ENCODE assay signal across 13 cellular contexts in genomic region chr1:41803656-41804055, GRCh38.
A peak's percentile ranks its signal among the peaks of the same experiment; 100 is the strongest.
DNase-seq lines count a peak whose midpoint lies in the region; ATAC-seq and TF ChIP-seq lines count a peak whose summit lies in the region.
"Had no signal": no experiment of that assay in that cellular context is flagged by ENCODE, and none has a peak within 500 bp of the region (broad histone marks: within the 10 kb centered on the region; RNA-seq: fewer than 3 reads in every experiment).

No MANE protein-coding gene starts in this region.

- peaks cover 18% of the 10 kb centered on the region for H3K36me3 Mint-ChIP-seq in activated CD4-positive, alpha-beta T cell treated with anti-CD3 and anti-CD28 coated beads, Interleukin-2, amount 10 ng/mL, durations not matched to agents 24 days and 14 days (ENCODE audit: low read depth)
- no peaks in the 10 kb centered on the region for H3K36me3 Mint-ChIP-seq in Caco-2 (ENCODE audit: insufficient read depth, unreplicated experiment)

- no peaks in the 10 kb centered on the region for H3K79me2 ChIP-seq in SU-DHL-6 (ENCODE audit: insufficient read depth, low read length)

- no peaks in the 10 kb centered on the region for H3K27me3 Mint-ChIP-seq in activated CD4-positive, alpha-beta T cell treated with anti-CD3 and anti-CD28 coated beads, Interleukin-2, amount 10 ng/mL, durations not matched to agents 24 days and 14 days
- peaks cover 8% of the 10 kb centered on the region for H3K27me3 Mint-ChIP-seq in Caco-2 (ENCODE audit: insufficient read depth, unreplicated experiment)

- no peaks in the 10 kb centered on the region for H4K20me1 ChIP-seq in SU-DHL-6 (ENCODE audit: low read depth, low read length)

- peaks cover 86% of the 10 kb centered on the region for H3K4me1 Mint-ChIP-seq in activated CD4-positive, alpha-beta T cell treated with anti-CD3 and anti-CD28 coated beads, Interleukin-2, amount 10 ng/mL, durations not matched to agents 24 days and 14 days
- H3K4me1 Mint-ChIP-seq in Caco-2 (ENCODE audit: low read depth, unreplicated experiment), result no peaks in the 10 kb centered on the region

- peak overlapping the region; percentile 77 for H3K27ac Mint-ChIP-seq in activated CD4-positive, alpha-beta T cell treated with anti-CD3 and anti-CD28 coated beads, Interleukin-2, amount 10 ng/mL, durations not matched to agents 24 days and 14 days
- no peak overlapping the region for H3K27ac Mint-ChIP-seq in Caco-2 (ENCODE audit: unreplicated experiment)

- no peaks in the 10 kb centered on the region for H3K9me3 Mint-ChIP-seq in activated CD4-positive, alpha-beta T cell treated with anti-CD3 and anti-CD28 coated beads, Interleukin-2, amount 10 ng/mL, durations not matched to agents 24 days and 14 days
- no peaks in the 10 kb centered on the region for H3K9me3 Mint-ChIP-seq in Caco-2 (ENCODE audit: unreplicated experiment)

- H3K27me3 ChIP-seq in SU-DHL-6 (ENCODE audit: low read length), result no peaks in the 10 kb centered on the region
- no peaks in the 10 kb centered on the region for H3K27me3 ChIP-seq in subcutaneous abdominal adipose tissue (ENCODE audit: control insufficient read depth in 5 of 5, insufficient read depth in 4 of 5, low read length in 5 of 5)
- H3K27me3 ChIP-seq in Caco-2 (replicated peaks; ENCODE audit: control insufficient read depth, insufficient read depth, low read length), result no peaks in the 10 kb centered on the region
- H3K27me3 ChIP-seq: stomach had no signal

- H3F3A ChIP-seq in SU-DHL-6 (ENCODE audit: insufficient read depth), result peaks cover 46% of the 10 kb centered on the region

- H3K9me3 ChIP-seq in SU-DHL-6 (ENCODE audit: insufficient read depth, low read length), result no peaks in the 10 kb centered on the region
- H3K9me3 ChIP-seq in subcutaneous abdominal adipose tissue (ENCODE audit: control insufficient read depth in 5 of 5, low read length in 5 of 5), result no peaks in the 10 kb centered on the region
- H3K9me3 ChIP-seq in Caco-2, result no peaks in the 10 kb centered on the region
- H3K9me3 ChIP-seq: stomach had no signal

- no peaks in the 10 kb centered on the region for H3K9me2 ChIP-seq in SU-DHL-6 (replicated peaks; ENCODE audit: insufficient read depth, low read length)

- CTCF ChIA-PET in Caco-2 (lab: Charles Lee), result no interaction called here

- H3K4me3 ChIP-seq in SU-DHL-6 (ENCODE audit: insufficient read depth, low read length, poor library complexity, severe bottlenecking), result peak overlapping the region; percentile 32
- no peak overlapping the region for H3K4me3 ChIP-seq in epithelial cell of esophagus (ENCODE audit: low read length)
- no peak overlapping the region for H3K4me3 ChIP-seq in subcutaneous abdominal adipose tissue (ENCODE audit: low read depth in 1 of 5, low read length in 5 of 5)
- no peak overlapping the region for H3K4me3 ChIP-seq in Caco-2 (ENCODE audit: low read depth, low read length)
- H3K4me3 ChIP-seq: stomach had no signal

- H3K4me3 Mint-ChIP-seq in activated CD4-positive, alpha-beta T cell treated with anti-CD3 and anti-CD28 coated beads, Interleukin-2, amount 10 ng/mL, durations not matched to agents 24 days and 14 days, result peak overlapping the region; percentile 38
- no peak overlapping the region for H3K4me3 Mint-ChIP-seq in Caco-2 (ENCODE audit: unreplicated experiment)

- POLR2A ChIA-PET in Caco-2 (lab: Charles Lee), result no interaction called here

- H3K9ac ChIP-seq in SU-DHL-6 (ENCODE audit: low read length) (peak overlapping the region; percentile 71), subcutaneous abdominal adipose tissue (ENCODE audit: low read length in 5 of 5) (peak overlapping the region in 2 of 5 donors; percentile 5 to 16)

- no peak overlapping the region for H2AFZ ChIP-seq in SU-DHL-6 (ENCODE audit: low read depth, low read length, severe bottlenecking)

- H3K4me1 ChIP-seq in subcutaneous abdominal adipose tissue (ENCODE audit: control insufficient read depth in 5 of 5, insufficient read depth in 5 of 5, low read length in 5 of 5) (peaks cover 4 to 36% (median 20%) of the 10 kb centered on the region in 5 donors), Caco-2 (no peaks in the 10 kb centered on the region)

- peak overlapping the region; percentile 99 for H3K27ac ChIP-seq in SU-DHL-6 (ENCODE audit: low read depth, low read length)
- H3K27ac ChIP-seq in subcutaneous abdominal adipose tissue (ENCODE audit: low read depth, low read length), result peak overlapping the region; percentile 54

- no peak for ATAC-seq in sciatic nerve

- H3K36me3 ChIP-seq in SU-DHL-6 (ENCODE audit: low read length) (no peaks in the 10 kb centered on the region), subcutaneous abdominal adipose tissue (ENCODE audit: control insufficient read depth in 5 of 5, insufficient read depth in 5 of 5, low read length in 5 of 5) (no peaks in the 10 kb centered on the region), Caco-2 (ENCODE audit: control insufficient read depth, insufficient read depth, low read length) (no peaks in the 10 kb centered on the region)
- H3K36me3 ChIP-seq: stomach had no signal

- no peak for DNase-seq in activated CD4-positive, alpha-beta T cell treated with anti-CD3 and anti-CD28 coated beads, Interleukin-2, amount 10 ng/mL, durations not matched to agents 24 days and 14 days
- no peak for DNase-seq in activated CD4-positive, alpha-beta T cell treated with anti-CD3 and anti-CD28 coated beads for 48 hours
- peak; percentile 70 for DNase-seq in epithelial cell of esophagus (ENCODE audit: low read depth)
- DNase-seq in HK-2 (ENCODE audit: unreplicated experiment), result no peak
- DNase-seq in Caco-2, result no peak
- DNase-seq in sciatic nerve (ENCODE audit: low spot score), result no peak
- DNase-seq: DMS53, kidney glomerular epithelial cell, NCI-H1436, stomach, T1000 had no signal

- intact Hi-C loops in activated CD4-positive, alpha-beta T cell treated with anti-CD3 and anti-CD28 coated beads, Interleukin-2, amount 10 ng/mL, durations not matched to agents 24 days and 14 days (cut with micrococcal nuclease), result no loop called here
- intact Hi-C loops in Caco-2 (cut with micrococcal nuclease; ENCODE audit: unreplicated experiment) (no loop called here), sciatic nerve (cut with DNase I) (no loop called here)

- H3K4me2 ChIP-seq in SU-DHL-6 (ENCODE audit: low read depth, low read length, poor library complexity, severe bottlenecking), result peak overlapping the region; percentile 77

- TF ChIP-seq CTCF in SU-DHL-6 (IDR thresholded peaks at IDR 0.05; ENCODE audit: insufficient read depth, low read length, poor library complexity, severe bottlenecking) (no peak), epithelial cell of esophagus (IDR thresholded peaks at IDR 0.05; ENCODE audit: insufficient read depth, low read depth, low read length, missing control alignments) (no peak), Caco-2 (IDR thresholded peaks at IDR 0.05; ENCODE audit: insufficient read depth in 1 of 2, low read depth in 1 of 2, low read length in 1 of 2, severe bottlenecking in 1 of 2, unreplicated experiment in 1 of 2) (no peak)

- no TSS peak for BruUV-seq in Caco-2 (replicated peaks; lab: Mats Ljungman, UMichigan)
